Comparison of ENCODE assay signal across 16 cellular contexts in the genomic region with DNA sequence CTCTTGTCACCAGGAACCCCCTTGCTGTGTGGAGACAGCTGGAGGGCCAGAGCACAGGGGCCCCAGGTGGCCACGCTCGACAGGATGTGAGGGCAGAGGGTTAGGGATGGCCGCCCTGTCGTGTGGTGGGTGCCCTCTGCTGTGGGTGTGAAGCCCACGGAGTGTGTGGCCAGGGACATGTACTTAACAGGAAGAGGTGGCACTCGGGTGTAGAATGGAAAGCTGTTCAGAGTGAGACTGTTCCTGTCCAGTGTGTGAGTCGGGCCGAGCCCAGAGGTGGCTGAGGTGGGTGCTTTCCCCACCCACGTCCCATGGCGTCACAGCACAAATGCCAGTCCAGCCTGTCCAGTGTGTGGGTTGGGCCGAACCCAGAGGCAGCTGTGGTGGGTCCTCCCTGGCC. TPM values are rescaled to one million over a fixed set of nuclear protein-coding genes. Genes with fewer than 3 reads are reported as not detected.
DNase-seq lines count a peak whose midpoint lies in the region; ATAC-seq and TF ChIP-seq lines count a peak whose summit lies in the region.
"Had no signal": no experiment of that assay in that cellular context is flagged by ENCODE, and none has a peak within 500 bp of the region (broad histone marks: within the 10 kb centered on the region; RNA-seq: fewer than 3 reads in every experiment).

No MANE protein-coding gene starts in this region.

- peaks cover 22% of the 10 kb centered on the region for H3K9me3 Mint-ChIP-seq in glutamatergic neuron (ENCODE audit: unreplicated experiment)
- H3K9me3 Mint-ChIP-seq: CD8-positive, alpha-beta T cell had no signal

- H2BK5ac ChIP-seq in neuronal stem cell (ENCODE audit: low read length) = no peak overlapping the region

- ATAC-seq in GM21381 (IDR thresholded peaks at IDR 0.05; ENCODE audit: unreplicated experiment) = no peak
- ATAC-seq: CD8-positive, alpha-beta T cell had no signal

- WGBS in neuronal stem cell (ENCODE audit: extremely low coverage in 2 of 2, insufficient read length in 2 of 2, insufficient replicate concordance in 1 of 2), 2 donors = no CpG with 5 or more reads among the region's 11 CpGs

- H3K36me3 ChIP-seq in neuronal stem cell (replicated peaks in 1 of 2; ENCODE audit: control insufficient read depth in 2 of 2, insufficient read depth in 2 of 2, low read length in 2 of 2) = peaks cover 0 to 5% of the 10 kb centered on the region in 2 donors
- H3K36me3 ChIP-seq: BE2C had no signal

- H3K9me3 ChIP-seq in neuronal stem cell (replicated peaks in 1 of 2; ENCODE audit: control insufficient read depth in 2 of 2, insufficient read depth in 1 of 2, low read depth in 1 of 2, low read length in 2 of 2) = peaks cover 21 to 47% of the 10 kb centered on the region in 2 donors

- no peak overlapping the region for H2BK12ac ChIP-seq in neuronal stem cell (ENCODE audit: low read length)

- H4K91ac ChIP-seq in neuronal stem cell (ENCODE audit: low read depth, low read length, poor library complexity) = no peak overlapping the region

- peaks cover 21% of the 10 kb centered on the region for H3K36me3 Mint-ChIP-seq in glutamatergic neuron (ENCODE audit: unreplicated experiment)

- H3K27ac Mint-ChIP-seq in glutamatergic neuron (ENCODE audit: unreplicated experiment) = peak overlapping the region; percentile 28
- H3K27ac Mint-ChIP-seq: CD8-positive, alpha-beta T cell had no signal

- no peak for TF ChIP-seq CTCF in RWPE1 (conservative IDR thresholded peaks at IDR 0.05; ENCODE audit: low read depth)
- no peak for TF ChIP-seq CTCF in glutamatergic neuron (IDR thresholded peaks at IDR 0.05; ENCODE audit: partially characterized antibody, unreplicated experiment)
- TF ChIP-seq CTCF in GM10248 (IDR thresholded peaks at IDR 0.05; ENCODE audit: control extremely low read depth, extremely low read depth, low read depth, missing control alignments) = no peak

- peak overlapping the region; percentile 26 for H3K23ac ChIP-seq in neuronal stem cell (ENCODE audit: low read depth, low read length, poor library complexity)

- H3K18ac ChIP-seq in neuronal stem cell (ENCODE audit: low read length) = no peak overlapping the region

- no peak overlapping the region for H4K8ac ChIP-seq in neuronal stem cell (ENCODE audit: low read depth, low read length)

- no peaks in the 10 kb centered on the region for H3K79me1 ChIP-seq in neuronal stem cell (ENCODE audit: low read depth, low read length)

- H3K27me3 ChIP-seq in neuronal stem cell (ENCODE audit: control insufficient read depth in 3 of 3, insufficient read depth in 3 of 3, low read depth in 1 of 3, low read length in 3 of 3) = peaks cover 0 to 6% (median 0%) of the 10 kb centered on the region in 3 experiments
- H3K27me3 ChIP-seq: BE2C had no signal

- no peak overlapping the region for H3K9ac ChIP-seq in neuronal stem cell (ENCODE audit: low read depth, low read length, poor library complexity)

- H3K4me3 Mint-ChIP-seq in glutamatergic neuron (ENCODE audit: unreplicated experiment) = no peak overlapping the region
- H3K4me3 Mint-ChIP-seq: CD14-positive monocyte; CD8-positive, alpha-beta T cell had no signal

- H3K27ac ChIP-seq in RWPE1 = peak overlapping the region; percentile 19; the same call in 1 of the 2 replicates
- no peak overlapping the region for H3K27ac ChIP-seq in neuronal stem cell (replicated peaks; ENCODE audit: low read length)

- H3K4ac ChIP-seq in neuronal stem cell (ENCODE audit: low read length) = no peak overlapping the region

- no peak overlapping the region for H2AFZ ChIP-seq in neuronal stem cell (ENCODE audit: low read length)

- peak overlapping the region; percentile 11 for H3K14ac ChIP-seq in neuronal stem cell (ENCODE audit: low read length)

- no peak overlapping the region for H2BK120ac ChIP-seq in neuronal stem cell (ENCODE audit: low read depth, low read length)

- H3K4me1 Mint-ChIP-seq in glutamatergic neuron (ENCODE audit: low read depth, unreplicated experiment) = peaks cover 5% of the 10 kb centered on the region
- H3K4me1 Mint-ChIP-seq: CD14-positive monocyte had no signal

- H3K4me1 ChIP-seq in neuronal stem cell (ENCODE audit: control insufficient read depth in 2 of 2, insufficient read depth in 1 of 2, low read depth in 1 of 2, low read length in 2 of 2) = peaks cover 0 to 12% of the 10 kb centered on the region in 2 donors
- H3K4me1 ChIP-seq: BE2C had no signal

- H3K4me2 ChIP-seq in neuronal stem cell (ENCODE audit: insufficient read depth, low read length, poor library complexity, severe bottlenecking) = no peak overlapping the region

- CTCF ChIA-PET in RWPE1 (lab: Yijun Ruan, JAX) = interaction anchor here (1.2 kb wide), 1 partner anchor 13 kb away, joined by 5 read pairs; no protein-coding TSS in a partner anchor
- CTCF ChIA-PET in GM10248 (lab: Yijun Ruan, JAX) = interaction anchor here (1.3 kb wide), 1 partner anchor 13 kb away, joined by 4 read pairs; no protein-coding TSS in a partner anchor

- DNase-seq in RWPE1 (ENCODE audit: low spot score) = no peak
- DNase-seq in glutamatergic neuron = no peak
- no peak for DNase-seq in neuronal stem cell (ENCODE audit: low spot score)
- no peak for DNase-seq in GM10248 (ENCODE audit: extremely low spot score)
- DNase-seq in NCI-H748 (lab: John Stamatoyannopoulos, UW; ENCODE audit: unreplicated experiment) = no peak
- no peak for DNase-seq in NCI-H2227 (lab: John Stamatoyannopoulos, UW; ENCODE audit: unreplicated experiment)
- DNase-seq: BE2C; CD8-positive, alpha-beta T cell; COR-L47; DMS153; DMS79 treated with DMSO at 0.1 percent for 48 hours; EL; HCEC 1CT; IMR-90 had no signal

- no peak overlapping the region for H2BK15ac ChIP-seq in neuronal stem cell (ENCODE audit: low read length)

- H2AK5ac ChIP-seq in neuronal stem cell (ENCODE audit: low read depth, low read length) = no peak overlapping the region

- POLR2A ChIA-PET in RWPE1 (lab: Yijun Ruan, JAX; ENCODE audit: low non-redundant PET) (interaction anchor here (0.5 kb wide), 1 partner anchor 18 kb away, joined by 8 read pairs; no protein-coding TSS in a partner anchor), GM10248 (lab: Yijun Ruan, JAX) (no interaction called here)

- peaks cover 30% of the 10 kb centered on the region for H3K27me3 Mint-ChIP-seq in glutamatergic neuron (ENCODE audit: unreplicated experiment)

- no peak overlapping the region for H3K4me3 ChIP-seq in neuronal stem cell (ENCODE audit: low read length in 2 of 2)

RNA-seq across cellular contexts. Expression of a gene that starts 47.1 kb away (rescaled TPM):
- total RNA-seq in glutamatergic neuron (ENCODE audit: unreplicated experiment) = 211 TPM
- 61.7 TPM for polyA plus RNA-seq in neuronal stem cell (2013, experiment 1 of 2)
- polyA plus RNA-seq in neuronal stem cell (2013, experiment 2 of 2) = 70.1 TPM
